8 cellular contexts compared by ENCODE assay signal in genomic region chr21:42878678-42878992, GRCh38. TPM values are rescaled to one million over a fixed set of nuclear protein-coding genes. Genes with fewer than 3 reads are reported as not detected.
DNase-seq lines count a peak whose midpoint lies in the region; ATAC-seq and TF ChIP-seq lines count a peak whose summit lies in the region.

No MANE protein-coding gene starts in this region.

- no peak overlapping the region for H4K5ac ChIP-seq in H9 (ENCODE audit: insufficient read length, low read depth, low read length)

- H3K4me3 ChIP-seq in CD4-positive, CD25-positive, alpha-beta regulatory T cell (ENCODE audit: low read depth, low read length), result peak overlapping the region; percentile 95
- peak overlapping the region; percentile 60 for H3K4me3 ChIP-seq in SU-DHL-6 (ENCODE audit: insufficient read depth, low read length, poor library complexity, severe bottlenecking)
- peak overlapping the region; percentile 80 to 100 (median 90) for H3K4me3 ChIP-seq in heart right ventricle

- H2BK5ac ChIP-seq in H9 (ENCODE audit: insufficient read length, low read length), result no peak overlapping the region

- H3K56ac ChIP-seq in H9 (ENCODE audit: insufficient read length, low read depth, low read length), result no peak overlapping the region

- no peaks in the 10 kb centered on the region for H3K9me3 Mint-ChIP-seq in CD4-positive, CD25-positive, alpha-beta regulatory T cell
- H3K9me3 Mint-ChIP-seq in H9, result peaks cover 0 to 4% of the 10 kb centered on the region in 2 experiments; a peak in 1 of 5 replicates
- no peaks in the 10 kb centered on the region for H3K9me3 Mint-ChIP-seq in stimulated activated effector memory CD8-positive, alpha-beta T cell treated with anti-CD3 and anti-CD28 coated beads, Interleukin-12 subunit alpha, Interleukin-12 subunit beta, amount 100 ng/mL, for 72 hours

- H2BK20ac ChIP-seq in H9 (ENCODE audit: low read depth, low read length, poor library complexity, severe bottlenecking), result no peak overlapping the region

- H2BK120ac ChIP-seq in H9 (ENCODE audit: low read depth, low read length, poor library complexity, severe bottlenecking), result no peak overlapping the region

- H3K79me2 ChIP-seq in H9 (ENCODE audit: insufficient read depth, low read length) (peaks cover 4% of the 10 kb centered on the region; the same call in 1 of the 2 replicates), SU-DHL-6 (ENCODE audit: insufficient read depth, low read length) (peaks cover 48% of the 10 kb centered on the region)

- H3K27me3 ChIP-seq in CD4-positive, CD25-positive, alpha-beta regulatory T cell (ENCODE audit: control insufficient read depth, insufficient read depth, low read length), result no peaks in the 10 kb centered on the region
- no peaks in the 10 kb centered on the region for H3K27me3 ChIP-seq in H9 (ENCODE audit: insufficient read depth, low read length)
- no peaks in the 10 kb centered on the region for H3K27me3 ChIP-seq in SU-DHL-6 (ENCODE audit: low read length)
- H3K27me3 ChIP-seq in heart right ventricle, result no peaks in the 10 kb centered on the region

- ATAC-seq in CD4-positive, CD25-positive, alpha-beta regulatory T cell (ENCODE audit: low read depth in 2 of 2), result peak in 1 of 2 donors; percentile 1
- ATAC-seq in heart right ventricle (peak in 3 of 8 donors; percentile 1 to 12 (median 3)), GM19324 (IDR thresholded peaks at IDR 0.05; ENCODE audit: low FRiP score, unreplicated experiment) (no peak)
- ATAC-seq in stimulated activated effector memory CD8-positive, alpha-beta T cell treated with anti-CD3 and anti-CD28 coated beads, Interleukin-12 subunit alpha, Interleukin-12 subunit beta, amount 100 ng/mL, for 72 hours, result peak; percentile 27

- peaks cover 4% of the 10 kb centered on the region for H3K27me3 Mint-ChIP-seq in CD4-positive, CD25-positive, alpha-beta regulatory T cell
- H3K27me3 Mint-ChIP-seq in H9 (ENCODE audit: low read depth), result no peaks in the 10 kb centered on the region; the same call in 1 of the 2 replicates

- no peak for DNase-seq in CD4-positive, CD25-positive, alpha-beta regulatory T cell
- DNase-seq in H9 (no peak), heart right ventricle (no peak), NCI-H1436 (lab: John Stamatoyannopoulos, UW) (no peak), NCI-H1436 treated with DMSO at 0.1 percent for 48 hours (lab: John Stamatoyannopoulos, UW) (no peak)
- DNase-seq in stimulated activated effector memory CD8-positive, alpha-beta T cell treated with anti-CD3 and anti-CD28 coated beads, Interleukin-12 subunit alpha, Interleukin-12 subunit beta, amount 100 ng/mL, for 72 hours (ENCODE audit: low spot score in 2 of 2), result no peak

- no peak overlapping the region for H2AK5ac ChIP-seq in H9 (ENCODE audit: insufficient read length, low read length)

- H4K20me1 ChIP-seq in H9 (ENCODE audit: control insufficient read depth, insufficient read depth, insufficient read length), result no peaks in the 10 kb centered on the region
- H4K20me1 ChIP-seq in SU-DHL-6 (ENCODE audit: low read depth, low read length), result no peaks in the 10 kb centered on the region

- H2AFZ ChIP-seq in H9 (ENCODE audit: low read length) (no peak overlapping the region), SU-DHL-6 (ENCODE audit: low read depth, low read length, severe bottlenecking) (peak overlapping the region; percentile 4)

- no peak overlapping the region for H2BK15ac ChIP-seq in H9 (ENCODE audit: low read depth, low read length)

- TF ChIP-seq CTCF in H9 (conservative IDR thresholded peaks at IDR 0.05), result no peak
- TF ChIP-seq CTCF in SU-DHL-6 (IDR thresholded peaks at IDR 0.05; ENCODE audit: insufficient read depth, low read length, poor library complexity, severe bottlenecking), result no peak
- no peak for TF ChIP-seq CTCF in heart right ventricle (IDR thresholded peaks at IDR 0.05)

- H3K4me2 ChIP-seq in H9 (ENCODE audit: insufficient read depth, insufficient read length, low read length) (peak overlapping the region; percentile 65), SU-DHL-6 (ENCODE audit: low read depth, low read length, poor library complexity, severe bottlenecking) (peak overlapping the region; percentile 89)

- H3K79me1 ChIP-seq in H9 (ENCODE audit: insufficient read depth, low read depth, low read length, poor library complexity, severe bottlenecking), result no peaks in the 10 kb centered on the region

- H2BK12ac ChIP-seq in H9 (ENCODE audit: insufficient read length, low read depth, low read length), result no peak overlapping the region

- H3K4me1 ChIP-seq in CD4-positive, CD25-positive, alpha-beta regulatory T cell (ENCODE audit: control insufficient read depth, insufficient read depth, low read length, poor library complexity, severe bottlenecking), result peaks cover 21% of the 10 kb centered on the region
- H3K4me1 ChIP-seq in H9 (ENCODE audit: insufficient read depth, low read length), result no peaks in the 10 kb centered on the region
- H3K4me1 ChIP-seq in heart right ventricle, result peaks cover 5 to 25% (median 19%) of the 10 kb centered on the region in 9 donors

- H4K91ac ChIP-seq in H9 (ENCODE audit: insufficient read length, low read depth, low read length), result no peak overlapping the region

- no CpG with 5 or more reads among the region's 15 CpGs for WGBS in H9 (ENCODE audit: extremely low coverage, insufficient read length, low lambda C conversion rate)
- WGBS in heart right ventricle, 2 donors, result 0 to 1% methylated on average over 15 of the region's 15 CpGs

- H3K36me3 ChIP-seq in CD4-positive, CD25-positive, alpha-beta regulatory T cell (ENCODE audit: control insufficient read depth, insufficient read depth, low read length), result peaks cover 2% of the 10 kb centered on the region
- H3K36me3 ChIP-seq in SU-DHL-6 (ENCODE audit: low read length) (peaks cover 3% of the 10 kb centered on the region; the same call in 1 of the 2 replicates), heart right ventricle (peaks cover 0 to 31% (median 9%) of the 10 kb centered on the region in 9 donors)

- H3K27ac ChIP-seq in CD4-positive, CD25-positive, alpha-beta regulatory T cell (ENCODE audit: insufficient read depth, low read length, poor library complexity, severe bottlenecking), result peak overlapping the region; percentile 85
- no peak overlapping the region for H3K27ac ChIP-seq in H9 (ENCODE audit: insufficient read length, low read depth, low read length)
- peak overlapping the region; percentile 71 for H3K27ac ChIP-seq in SU-DHL-6 (ENCODE audit: low read depth, low read length)
- H3K27ac ChIP-seq in heart right ventricle, result peak overlapping the region in 9 of 10 donors; percentile 80 to 96 (median 89)

- H3K9ac ChIP-seq in H9 (ENCODE audit: extremely low read depth, insufficient read length, low read length) (peak overlapping the region; percentile 69), SU-DHL-6 (ENCODE audit: low read length) (peak overlapping the region; percentile 85)

- no peak overlapping the region for H3K18ac ChIP-seq in H9 (ENCODE audit: insufficient read length, low read depth, low read length)

- peaks cover 14% of the 10 kb centered on the region for H3K36me3 Mint-ChIP-seq in CD4-positive, CD25-positive, alpha-beta regulatory T cell
- peaks cover 20 to 40% (median 33%) of the 10 kb centered on the region in 3 experiments; a peak in 6 of 7 replicates for H3K36me3 Mint-ChIP-seq in H9 (ENCODE audit: insufficient read depth in 1 of 3, low read depth in 3 of 3)
- peaks cover 63% of the 10 kb centered on the region for H3K36me3 Mint-ChIP-seq in stimulated activated effector memory CD8-positive, alpha-beta T cell treated with anti-CD3 and anti-CD28 coated beads, Interleukin-12 subunit alpha, Interleukin-12 subunit beta, amount 100 ng/mL, for 72 hours

- H3K9me3 ChIP-seq in CD4-positive, CD25-positive, alpha-beta regulatory T cell (ENCODE audit: control insufficient read depth in 2 of 2, low read length in 2 of 2), result no peaks in the 10 kb centered on the region
- H3K9me3 ChIP-seq in H9 (ENCODE audit: control insufficient read depth, low read depth, low read length), result no peaks in the 10 kb centered on the region
- no peaks in the 10 kb centered on the region for H3K9me3 ChIP-seq in SU-DHL-6 (ENCODE audit: insufficient read depth, low read length)
- H3K9me3 ChIP-seq in heart right ventricle, result no peaks in the 10 kb centered on the region

- no peak overlapping the region for H3T11ph ChIP-seq in H9 (ENCODE audit: low read length)

- no peak overlapping the region for H4K8ac ChIP-seq in H9 (replicated peaks; ENCODE audit: insufficient read length, low read depth, low read length)

- H3K9me2 ChIP-seq in SU-DHL-6 (replicated peaks; ENCODE audit: insufficient read depth, low read length), result no peaks in the 10 kb centered on the region

- H3F3A ChIP-seq in SU-DHL-6 (ENCODE audit: insufficient read depth), result no peaks in the 10 kb centered on the region; the same call in 1 of the 2 replicates

- H3K14ac ChIP-seq in H9 (ENCODE audit: insufficient read depth, low read length), result no peak overlapping the region

- H3K23ac ChIP-seq in H9 (ENCODE audit: insufficient read length, low read depth, low read length), result no peak overlapping the region

- peak overlapping the region; percentile 67 to 100 (median 99) for H3K27ac Mint-ChIP-seq in CD4-positive, CD25-positive, alpha-beta regulatory T cell
- peak overlapping the region; percentile 97 to 99 (median 98) for H3K27ac Mint-ChIP-seq in H9
- H3K27ac Mint-ChIP-seq in stimulated activated effector memory CD8-positive, alpha-beta T cell treated with anti-CD3 and anti-CD28 coated beads, Interleukin-12 subunit alpha, Interleukin-12 subunit beta, amount 100 ng/mL, for 72 hours, result peak overlapping the region; percentile 98

- H3K4me1 Mint-ChIP-seq in CD4-positive, CD25-positive, alpha-beta regulatory T cell, result peaks cover 17 to 38% (median 22%) of the 10 kb centered on the region in 4 donors
- H3K4me1 Mint-ChIP-seq in H9, result peaks cover 15 to 22% of the 10 kb centered on the region in 2 experiments
- peaks cover 27% of the 10 kb centered on the region for H3K4me1 Mint-ChIP-seq in stimulated activated effector memory CD8-positive, alpha-beta T cell treated with anti-CD3 and anti-CD28 coated beads, Interleukin-12 subunit alpha, Interleukin-12 subunit beta, amount 100 ng/mL, for 72 hours

- no peak overlapping the region for H3K4ac ChIP-seq in H9 (ENCODE audit: low read depth, low read length)

- peak overlapping the region; percentile 93 to 99 (median 95) for H3K4me3 Mint-ChIP-seq in CD4-positive, CD25-positive, alpha-beta regulatory T cell
- peak overlapping the region; percentile 93 to 98 for H3K4me3 Mint-ChIP-seq in H9
- peak overlapping the region; percentile 92 for H3K4me3 Mint-ChIP-seq in stimulated activated effector memory CD8-positive, alpha-beta T cell treated with anti-CD3 and anti-CD28 coated beads, Interleukin-12 subunit alpha, Interleukin-12 subunit beta, amount 100 ng/mL, for 72 hours

- intact Hi-C loops in heart right ventricle (cut with DNase I), result no loop called here

- H3K23me2 ChIP-seq in H9 (ENCODE audit: insufficient read length, low read depth, low read length, poor library complexity, severe bottlenecking), result peaks cover 11% of the 10 kb centered on the region

RNA-seq across cellular contexts. Expression of gene WDR4, which starts 0.7 kb away (rescaled TPM):
- 18.4 TPM for total RNA-seq in CD4-positive, CD25-positive, alpha-beta regulatory T cell
- 1 to 10 TPM; 5.7 to 8.8 (median 7.4) TPM for polyA plus RNA-seq in CD4-positive, CD25-positive, alpha-beta regulatory T cell
- total RNA-seq in H9 (2021), result 53.0 and 54.4 TPM in 2 replicates
- 1 to 10 TPM; 3.7 to 9.6 (median 4.5) TPM for total RNA-seq in heart right ventricle
- 1 to 10 TPM; 4.0 to 9.8 TPM for polyA plus RNA-seq in heart right ventricle

RNA-seq across cellular contexts. Expression of gene NDUFV3, which starts 14.5 kb away (rescaled TPM):
- total RNA-seq in CD4-positive, CD25-positive, alpha-beta regulatory T cell, result 18.2 TPM
- polyA plus RNA-seq in CD4-positive, CD25-positive, alpha-beta regulatory T cell, result 10 to 100 TPM; 12.2 to 19.7 (median 14.4) TPM
- 32.6 and 35.6 TPM in 2 replicates for total RNA-seq in H9 (2021)
- 10 to 100 TPM; 42.6 to 63.7 (median 52.2) TPM for total RNA-seq in heart right ventricle
- 10 to 100 TPM; 25.9 to 57.1 TPM for polyA plus RNA-seq in heart right ventricle

RNA-seq across cellular contexts. Expression of gene ERVH48-1, which starts 46.8 kb away (rescaled TPM):
- total RNA-seq in CD4-positive, CD25-positive, alpha-beta regulatory T cell, result not detected
- polyA plus RNA-seq in CD4-positive, CD25-positive, alpha-beta regulatory T cell, result under 1 TPM in 2 of 4 donors, not detected in 2; 0.07 to 0.23 TPM
- 234 and 238 TPM in 2 replicates for total RNA-seq in H9 (2021)
- under 1 TPM in 1 of 10 donors, not detected in 9; 0.09 TPM for total RNA-seq in heart right ventricle
- polyA plus RNA-seq in heart right ventricle, result under 1 TPM in 1 of 2 donors, not detected in 1; 0.03 TPM

Comparison
In these comparisons a context has a peak if more than half of its experiments do, and no peak if none do; other contexts are left out.
1. RNA of gene ERVH48-1, which starts 46.8 kb away (total RNA-seq): 234 to 238 TPM in H9; not detected in CD4-positive, CD25-positive, alpha-beta regulatory T cell (single experiment) and 0.09 TPM in heart right ventricle; every median in the first group is over 100 times any median in the second.
2. Peak in every context shown above with its lines, with median percentiles within 50 percentile points of each other: H3K4me3 ChIP-seq, H3K27ac Mint-ChIP-seq and H3K4me3 Mint-ChIP-seq.